In the genomic region with DNA sequence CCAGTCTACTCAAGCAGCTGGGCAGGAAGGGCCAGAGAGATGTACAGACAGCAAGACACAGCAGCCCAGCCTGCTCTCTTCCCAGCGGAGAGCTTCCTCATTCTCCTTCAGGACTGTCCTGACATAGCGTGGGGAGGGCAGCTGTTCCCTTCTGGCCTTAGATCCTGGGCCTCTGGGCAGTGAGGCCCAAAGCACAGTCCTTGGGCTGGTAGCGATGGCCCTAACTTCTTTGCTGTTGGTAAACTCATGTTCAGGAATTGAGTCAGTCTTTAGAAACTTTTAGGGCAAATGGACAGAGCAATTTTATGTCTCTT, we compare ENCODE assay signal across 14 cellular contexts.
DNase-seq lines count a peak whose midpoint lies in the region; ATAC-seq, FAIRE-seq and TF ChIP-seq lines count a peak whose summit lies in the region.
"Had no signal": no experiment of that assay in that cellular context is flagged by ENCODE, and none has a peak within 500 bp of the region (broad histone marks: within the 10 kb centered on the region; RNA-seq: fewer than 3 reads in every experiment).

No MANE protein-coding gene starts in this region.

- peaks cover 7 to 83% (median 68%) of the 10 kb centered on the region in 11 experiments; a peak in 20 of 22 replicates for H3K36me3 ChIP-seq in BLaER1 treated with 17β-estradiol and CSF1 and Interleukin-3, amounts not matched to agents 10 nM and 100 nM
- peaks cover 6 to 15% of the 10 kb centered on the region in 2 donors for H3K36me3 ChIP-seq in kidney (ENCODE audit: control insufficient read depth in 1 of 2, insufficient read depth in 2 of 2, low read length in 2 of 2)

- peaks cover 42% of the 10 kb centered on the region for H3K36me3 Mint-ChIP-seq in activated B cell treated with CpG ODN at 0.5 μM for 24 hours (ENCODE audit: low read depth)

- H3K9ac ChIP-seq in BLaER1 treated with 17β-estradiol and CSF1 and Interleukin-3, amounts not matched to agents 10 nM and 100 nM = no peak overlapping the region
- H3K9ac ChIP-seq in kidney (ENCODE audit: low read length in 2 of 2) = peak overlapping the region in 1 of 2 donors; percentile 56

- ATAC-seq in activated B cell treated with CpG ODN at 0.5 μM for 24 hours (ENCODE audit: low read depth) (no peak), sciatic nerve (peak; percentile 28), HG02798 (IDR thresholded peaks at IDR 0.05; ENCODE audit: poor library complexity, unreplicated experiment) (no peak)

- H3K27ac Mint-ChIP-seq in activated B cell treated with CpG ODN at 0.5 μM for 24 hours = peak overlapping the region; percentile 56
- H3K27ac Mint-ChIP-seq: activated CD4-positive, alpha-beta memory T cell treated with anti-CD3 and anti-CD28 coated beads, Interleukin-2, amount 10 ng/mL, durations not matched to agents 7 days and 5 days had no signal

- TF ChIP-seq CTCF in activated B cell treated with CpG ODN at 0.5 μM for 24 hours (IDR thresholded peaks at IDR 0.05) (no peak), kidney (IDR thresholded peaks at IDR 0.05; ENCODE audit: borderline replicate concordance, extremely low read depth, insufficient read depth) (no peak)

- CTCF ChIA-PET in activated B cell treated with CpG ODN at 0.5 μM for 24 hours (lab: Charles Lee) = no interaction called here

- intact Hi-C loops in activated B cell treated with CpG ODN at 0.5 μM for 24 hours (cut with micrococcal nuclease) (no loop called here), kidney (cut with DNase I) (no loop called here), sciatic nerve (cut with DNase I) (no loop called here)

- H3K9me3 Mint-ChIP-seq in activated B cell treated with CpG ODN at 0.5 μM for 24 hours = no peaks in the 10 kb centered on the region
- H3K9me3 Mint-ChIP-seq: activated CD4-positive, alpha-beta memory T cell treated with anti-CD3 and anti-CD28 coated beads, Interleukin-2, amount 10 ng/mL, durations not matched to agents 7 days and 5 days had no signal

- no peaks in the 10 kb centered on the region for H3K27me3 Mint-ChIP-seq in activated B cell treated with CpG ODN at 0.5 μM for 24 hours

- peak overlapping the region in 1 of 11 experiments; percentile 47; a peak in 2 of 22 replicates for H3K27ac ChIP-seq in BLaER1 treated with 17β-estradiol and CSF1 and Interleukin-3, amounts not matched to agents 10 nM and 100 nM
- H3K27ac ChIP-seq in kidney (ENCODE audit: low read depth in 2 of 2, low read length in 2 of 2) = peak overlapping the region; percentile 97 to 99

- H3K9me3 ChIP-seq in BLaER1 treated with 17β-estradiol and CSF1 and Interleukin-3, amounts not matched to agents 10 nM and 100 nM (replicated peaks in 1 of 11) = no peaks in the 10 kb centered on the region
- H3K9me3 ChIP-seq in kidney (ENCODE audit: control insufficient read depth in 1 of 2, low read length in 2 of 2) = no peaks in the 10 kb centered on the region
- H3K9me3 ChIP-seq: vagina had no signal

- H3K4me1 Mint-ChIP-seq in activated B cell treated with CpG ODN at 0.5 μM for 24 hours = peaks cover 25% of the 10 kb centered on the region

- no peak overlapping the region for H3K4me3 Mint-ChIP-seq in activated B cell treated with CpG ODN at 0.5 μM for 24 hours
- H3K4me3 Mint-ChIP-seq: activated CD4-positive, alpha-beta memory T cell treated with anti-CD3 and anti-CD28 coated beads, Interleukin-2, amount 10 ng/mL, durations not matched to agents 7 days and 5 days had no signal

- no peak overlapping the region for H3K4me3 ChIP-seq in BLaER1 treated with 17β-estradiol and CSF1 and Interleukin-3, amounts not matched to agents 10 nM and 100 nM
- H3K4me3 ChIP-seq in kidney (ENCODE audit: low read length in 2 of 2) = peak overlapping the region; percentile 18 to 48
- H3K4me3 ChIP-seq: vagina had no signal

- H3K4me2 ChIP-seq in BLaER1 treated with 17β-estradiol and CSF1 and Interleukin-3, amounts not matched to agents 10 nM and 100 nM = peak overlapping the region in 6 of 11 experiments; percentile 42 to 83 (median 52); a peak in 9 of 22 replicates

- no peak for DNase-seq in activated B cell treated with CpG ODN at 0.5 μM for 24 hours
- peak; percentile 78 for DNase-seq in kidney
- no peak for DNase-seq in sciatic nerve (ENCODE audit: low spot score)
- DNase-seq in NK-92 (lab: John Stamatoyannopoulos, UW; ENCODE audit: unreplicated experiment) = no peak
- no peak for DNase-seq in LoVo (ENCODE audit: low spot score)
- no peak for DNase-seq in NCI-H345 treated with DMSO at 0.1 percent for 48 hours (lab: John Stamatoyannopoulos, UW; ENCODE audit: unreplicated experiment)
- DNase-seq: activated CD4-positive, alpha-beta memory T cell treated with anti-CD3 and anti-CD28 coated beads, Interleukin-2, amount 10 ng/mL, durations not matched to agents 7 days and 5 days; activated effector memory CD4-positive, alpha-beta T cell treated with anti-CD3 and anti-CD28 coated beads, Interleukin-2, amount 50 U/mL, for 16 hours; HCEC 1CT; NCI-H1417 treated with DMSO at 0.1 percent for 48 hours; NK-92 treated with Interleukin-12 subunit alpha and Interleukin-12 subunit beta, amount 100 ng/mL, for 24 hours had no signal

- H4K20me1 ChIP-seq in BLaER1 treated with 17β-estradiol and CSF1 and Interleukin-3, amounts not matched to agents 10 nM and 100 nM = peaks cover 18 to 91% (median 66%) of the 10 kb centered on the region in 11 experiments; a peak in 20 of 22 replicates

- H3K4me1 ChIP-seq in BLaER1 treated with 17β-estradiol and CSF1 and Interleukin-3, amounts not matched to agents 10 nM and 100 nM = peaks cover 27 to 72% (median 41%) of the 10 kb centered on the region in 10 experiments
- H3K4me1 ChIP-seq in kidney (ENCODE audit: control insufficient read depth in 1 of 2, insufficient read depth in 1 of 2, low read depth in 1 of 2, low read length in 2 of 2) = peaks cover 44 to 66% of the 10 kb centered on the region in 2 donors

- no peaks in the 10 kb centered on the region for H3K27me3 ChIP-seq in BLaER1 treated with 17β-estradiol and CSF1 and Interleukin-3, amounts not matched to agents 10 nM and 100 nM
- H3K27me3 ChIP-seq: vagina had no signal

- POLR2A ChIA-PET in activated B cell treated with CpG ODN at 0.5 μM for 24 hours (lab: Charles Lee) = no interaction called here

- no peak for FAIRE-seq in kidney (lab: Jason Lieb, UNC)

Comparison
In these comparisons a context has a peak if more than half of its experiments do, and no peak if none do; other contexts are left out.
1. H3K4me3 ChIP-seq: peak in kidney (2 of 2); none in BLaER1 treated with 17β-estradiol and CSF1 and Interleukin-3, amounts not matched to agents 10 nM and 100 nM (0 of 10).